In genomic region chr6:138493413-138493812, GRCh38 we compare ENCODE assay signal across 1 cellular context.
TF ChIP-seq lines count a peak whose summit lies in the region.

No MANE protein-coding gene starts in this region.

TF ChIP-seq in GM23338, 12 proteins besides CTCF, POLR2A, EP300 and RAD21 (continued from another document):
- TF ChIP-seq ZNF462 (CRISPR knock-in tag; IDR thresholded peaks at IDR 0.05) (no peak), JUNB (IDR thresholded peaks at IDR 0.05; ENCODE audit: unreplicated experiment) (no peak), ETS1 (IDR thresholded peaks at IDR 0.05) (no peak), EZH2phosphoT487 (IDR thresholded peaks at IDR 0.05; ENCODE audit: unreplicated experiment) (no peak)
